In the genomic region with DNA sequence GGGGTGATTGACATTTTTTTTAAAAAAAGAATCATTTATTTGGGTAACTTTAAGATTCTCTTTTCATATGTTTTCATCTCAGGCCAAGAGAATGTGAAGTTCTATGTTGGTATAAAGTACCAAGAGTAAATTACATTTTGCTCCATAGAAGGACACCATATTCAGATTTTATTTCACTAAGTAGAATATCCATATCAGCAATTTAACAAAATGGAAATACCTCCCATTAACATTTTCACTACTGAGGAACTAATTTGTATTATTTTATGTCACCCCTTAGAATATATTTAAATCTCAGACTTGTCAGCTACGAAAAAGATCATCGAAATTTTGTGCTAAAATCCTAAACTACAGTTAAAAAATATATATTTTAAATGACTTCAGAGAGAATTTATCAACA, we compare ENCODE assay signal across 18 cellular contexts.
"Had no signal": no experiment of that assay in that cellular context is flagged by ENCODE, and none has a peak within 500 bp of the region (broad histone marks: within the 10 kb centered on the region; RNA-seq: fewer than 3 reads in every experiment).

No MANE protein-coding gene starts in this region.

- H3K4me1 ChIP-seq: foreskin keratinocyte, parathyroid adenoma, prostate gland, right lobe of liver, suprapubic skin, thyroid gland had no signal

- H3K9me3 Mint-ChIP-seq: nephron, type B pancreatic cell had no signal

- H3K27me3 ChIP-seq: foreskin keratinocyte, right lobe of liver, suprapubic skin, thyroid gland had no signal

- H3K4me3 Mint-ChIP-seq: nephron; stimulated activated effector memory CD8-positive, alpha-beta T cell treated with anti-CD3 and anti-CD28 coated beads, Interleukin-12 subunit alpha, Interleukin-12 subunit beta, amount 100 ng/mL, for 72 hours; type B pancreatic cell had no signal

- H3K9me3 ChIP-seq: prostate gland, right lobe of liver, suprapubic skin, thyroid gland had no signal

- H3K79me2 ChIP-seq: parathyroid adenoma had no signal

- H3K4me3 ChIP-seq: prostate gland, right lobe of liver, suprapubic skin, thyroid gland had no signal

- H3K27me3 Mint-ChIP-seq: naive B cell, type B pancreatic cell had no signal

- H3K9ac ChIP-seq: parathyroid adenoma had no signal

- H3K36me3 ChIP-seq: prostate gland, right lobe of liver, suprapubic skin, thyroid gland had no signal

- H3K27ac ChIP-seq: foreskin keratinocyte, parathyroid adenoma, prostate gland, right lobe of liver, suprapubic skin, thyroid gland had no signal

- DNase-seq: dermis blood vessel endothelial cell; erythroblast; foreskin keratinocyte; kidney glomerular epithelial cell; naive B cell; occipital lobe; retina; right lobe of liver; stimulated activated CD4-positive, alpha-beta T cell treated with anti-CD3 and anti-CD28 coated beads, Interleukin-4, amount 100 ng/mL, for 1 hour; stimulated activated CD8-positive, alpha-beta memory T cell treated with anti-CD3 and anti-CD28 coated beads, Interleukin-4, amount 100 ng/mL, for 48 hours; stimulated activated naive CD8-positive, alpha-beta T cell treated with anti-CD3 and anti-CD28 coated beads, Interleukin-15, Interleukin-2, amounts not matched to agents 100 U/mL and 50 U/mL, for 24 hours; thyroid gland had no signal

- H3K4me1 Mint-ChIP-seq: naive B cell; nephron; stimulated activated effector memory CD8-positive, alpha-beta T cell treated with anti-CD3 and anti-CD28 coated beads, Interleukin-12 subunit alpha, Interleukin-12 subunit beta, amount 100 ng/mL, for 72 hours had no signal

- H3K36me3 Mint-ChIP-seq: naive B cell; stimulated activated effector memory CD8-positive, alpha-beta T cell treated with anti-CD3 and anti-CD28 coated beads, Interleukin-12 subunit alpha, Interleukin-12 subunit beta, amount 100 ng/mL, for 72 hours; type B pancreatic cell had no signal

- H3K27ac Mint-ChIP-seq: naive B cell; nephron; stimulated activated effector memory CD8-positive, alpha-beta T cell treated with anti-CD3 and anti-CD28 coated beads, Interleukin-12 subunit alpha, Interleukin-12 subunit beta, amount 100 ng/mL, for 72 hours; type B pancreatic cell had no signal

- H2AFZ ChIP-seq: parathyroid adenoma had no signal

- ATAC-seq: foreskin keratinocyte; right lobe of liver; stimulated activated effector memory CD8-positive, alpha-beta T cell treated with anti-CD3 and anti-CD28 coated beads, Interleukin-12 subunit alpha, Interleukin-12 subunit beta, amount 100 ng/mL, for 72 hours; stimulated activated naive CD8-positive, alpha-beta T cell treated with anti-CD3 and anti-CD28 coated beads, Interleukin-15, Interleukin-2, amounts not matched to agents 100 U/mL and 50 U/mL, for 24 hours had no signal
